2 cellular contexts compared by ENCODE assay signal in genomic region chr2:44075536-44075935, GRCh38.
TF ChIP-seq lines count a peak whose summit lies in the region.

No MANE protein-coding gene starts in this region.

TF ChIP-seq in SK-N-SH treated with all-trans-retinoic acid at 6 μM for 48 hours, 23 proteins besides CTCF, POLR2A, EP300 and RAD21 (continued from another document):
- TF ChIP-seq POU6F1 (CRISPR knock-in tag; IDR thresholded peaks at IDR 0.05; ENCODE audit: borderline replicate concordance, low read depth), result no peak
- no peak for TF ChIP-seq OSR1 (CRISPR knock-in tag; IDR thresholded peaks at IDR 0.05)
- TF ChIP-seq RARB (CRISPR knock-in tag; IDR thresholded peaks at IDR 0.05), result no peak
- no peak for TF ChIP-seq ZFP30 (CRISPR knock-in tag; IDR thresholded peaks at IDR 0.05)
- no peak for TF ChIP-seq BACH2 (CRISPR knock-in tag; IDR thresholded peaks at IDR 0.05; ENCODE audit: borderline replicate concordance)
TF ChIP-seq in SK-N-SH treated with all-trans-retinoic acid at 6 μM for 48 hours: peak in this region for 0.

TF ChIP-seq in SK-N-SH, 30 proteins besides CTCF, POLR2A, EP300 and RAD21 (continued from another document):
- TF ChIP-seq RXRA (IDR thresholded peaks at IDR 0.05; ENCODE audit: borderline replicate concordance, low read depth) (no peak), PBX3 (IDR thresholded peaks at IDR 0.05) (no peak), SMC3 (IDR thresholded peaks at IDR 0.05; ENCODE audit: low read depth, low read length) (no peak), EZH2phosphoT487 (IDR thresholded peaks at IDR 0.05; ENCODE audit: borderline replicate concordance, low read depth) (no peak), REST (IDR thresholded peaks at IDR 0.05; ENCODE audit: low read depth, low read length) (no peak), ELF1 (IDR thresholded peaks at IDR 0.05) (no peak), TEAD4 (IDR thresholded peaks at IDR 0.05; ENCODE audit: borderline replicate concordance, insufficient read depth) (no peak), FOXM1 (IDR thresholded peaks at IDR 0.05; ENCODE audit: low read depth) (no peak)
